In genomic region chr6:84220809-84221409, GRCh38 we compare ENCODE assay signal across 8 cellular contexts. TPM values are rescaled to one million over a fixed set of nuclear protein-coding genes. Genes with fewer than 3 reads are reported as not detected.
DNase-seq lines count a peak whose midpoint lies in the region; ATAC-seq, FAIRE-seq and TF ChIP-seq lines count a peak whose summit lies in the region.

No MANE protein-coding gene starts in this region.

- H3K27ac ChIP-seq in left ventricle myocardium inferior (replicated peaks) (no peak overlapping the region), uterus (no peak overlapping the region)

- peak; percentile 75 for FAIRE-seq in RCC 7860 (lab: Jason Lieb, UNC)

- ATAC-seq in Right ventricle myocardium inferior (no peak), HG03354 (IDR thresholded peaks at IDR 0.05; ENCODE audit: poor library complexity, severe bottlenecking, unreplicated experiment) (no peak)

- TF ChIP-seq POLR2A in uterus (IDR thresholded peaks at IDR 0.05), result no peak

- H3K4me1 ChIP-seq in left ventricle myocardium inferior (peaks cover 2% of the 10 kb centered on the region), uterus (no peaks in the 10 kb centered on the region)

- TF ChIP-seq CTCF in left ventricle myocardium inferior (IDR thresholded peaks at IDR 0.05; ENCODE audit: borderline replicate concordance) (peak; percentile 66), foreskin fibroblast (IDR thresholded peaks at IDR 0.05; ENCODE audit: low read depth, low read length) (peak; percentile 36), uterus (IDR thresholded peaks at IDR 0.05) (peak; percentile 17 to 41 (median 34))

- H3K27me3 ChIP-seq in left ventricle myocardium inferior (ENCODE audit: low read depth), result no peaks in the 10 kb centered on the region
- no peaks in the 10 kb centered on the region for H3K27me3 ChIP-seq in uterus

- intact Hi-C loops in left ventricle myocardium inferior (cut with micrococcal nuclease) (loop anchor here (2.0 to 10.0 kb wide), 2 partner anchors 336 to 606 kb away; no protein-coding TSS in a partner anchor), Right ventricle myocardium inferior (cut with DNase I) (loop anchor here (1.0 to 10.0 kb wide), 2 partner anchors 337 to 606 kb away; no protein-coding TSS in a partner anchor), uterus (cut with DNase I; ENCODE audit: low total_unique reads) (no loop called here)

- H3K9me3 ChIP-seq in left ventricle myocardium inferior (replicated peaks), result no peaks in the 10 kb centered on the region
- no peaks in the 10 kb centered on the region for H3K9me3 ChIP-seq in uterus

- H3K4me3 ChIP-seq in left ventricle myocardium inferior (no peak overlapping the region), foreskin fibroblast (ENCODE audit: low read depth in 1 of 2, low read length in 2 of 2) (no peak overlapping the region), uterus (no peak overlapping the region)

- no peak for DNase-seq in left ventricle myocardium inferior
- no peak for DNase-seq in Right ventricle myocardium inferior (ENCODE audit: missing footprints)
- DNase-seq in RCC 7860 (ENCODE audit: low spot score), result peak; percentile 7
- DNase-seq in foreskin fibroblast, result peak in 1 of 2 donors; percentile 52
- no peak for DNase-seq in uterus
- no peak for DNase-seq in activated CD4-positive, CD25-positive, alpha-beta regulatory T cell treated with anti-CD3 and anti-CD28 coated beads, Interleukin-2, amount 50 U/mL, for 72 hours
- DNase-seq in GM19238 (ENCODE audit: insufficient read length, low spot score), result no peak

- H3K36me3 ChIP-seq in left ventricle myocardium inferior (peaks cover 4% of the 10 kb centered on the region), uterus (no peaks in the 10 kb centered on the region)

RNA-seq across cellular contexts. Expression of gene CEP162, which starts 6.5 kb away (rescaled TPM):
- total RNA-seq in left ventricle myocardium inferior, result 4.0 TPM
- 3.9 TPM for total RNA-seq in Right ventricle myocardium inferior
- total RNA-seq in uterus, result 10 to 100 TPM in 3 of 4 donors, 1 to 10 TPM in 1; 7.7 to 32.5 (median 15.5) TPM
